8 cellular contexts compared by ENCODE assay signal in genomic region chr10:101310528-101311439, GRCh38. TPM values are rescaled to one million over a fixed set of nuclear protein-coding genes. Genes with fewer than 3 reads are reported as not detected.
DNase-seq lines count a peak whose midpoint lies in the region; ATAC-seq and TF ChIP-seq lines count a peak whose summit lies in the region.

No MANE protein-coding gene starts in this region.

- no peak overlapping the region for H3K27ac Mint-ChIP-seq in osteocyte (ENCODE audit: unreplicated experiment)

- peaks cover 63% of the 10 kb centered on the region for H3K27me3 Mint-ChIP-seq in osteocyte (ENCODE audit: unreplicated experiment)

- H3K27me3 ChIP-seq in HUES64 (ENCODE audit: insufficient read depth, low read length) (0 out of 2 replicates have a peak, but pooled peaks cover 11% of the 10 kb centered on the region), iPS-15b (ENCODE audit: control insufficient read depth, insufficient read depth, low read length) (peaks cover 21% of the 10 kb centered on the region)

- H3K9ac ChIP-seq in HUES64 (ENCODE audit: low read depth, low read length) (no peak overlapping the region), iPS-15b (ENCODE audit: low read depth, low read length) (peak overlapping the region; percentile 54)

- H3K4me1 ChIP-seq in HUES64 (ENCODE audit: insufficient read depth, low read length) (peaks cover 13% of the 10 kb centered on the region), iPS-15b (ENCODE audit: control insufficient read depth, insufficient read depth, low read length) (peaks cover 5% of the 10 kb centered on the region)

- DNase-seq in amniotic epithelial cell (ENCODE audit: low read depth) (peak; percentile 26), skeletal muscle cell (ENCODE audit: low read depth) (no peak), AG08396 (ENCODE audit: low spot score) (no peak), NCI-H1092 (lab: John Stamatoyannopoulos, UW) (no peak), osteocyte (ENCODE audit: extremely low spot score, unreplicated experiment) (no peak)

- peak overlapping the region; percentile 37 for H3K4me3 ChIP-seq in HUES64 (ENCODE audit: low read length)
- H3K4me3 ChIP-seq in iPS-15b (ENCODE audit: low read depth, low read length), result peak overlapping the region; percentile 67
- H3K4me3 ChIP-seq in skeletal muscle cell (ENCODE audit: low read depth, low read length), result peak overlapping the region; percentile 20

- no peaks in the 10 kb centered on the region for H3K36me3 ChIP-seq in HUES64 (ENCODE audit: insufficient read depth, low read length)
- no peaks in the 10 kb centered on the region for H3K36me3 ChIP-seq in iPS-15b (ENCODE audit: control insufficient read depth, insufficient read depth, low read length)

- no peaks in the 10 kb centered on the region for H3K9me3 Mint-ChIP-seq in osteocyte (ENCODE audit: unreplicated experiment)

- ATAC-seq in GM19351 (IDR thresholded peaks at IDR 0.05; ENCODE audit: unreplicated experiment), result no peak

- TF ChIP-seq CTCF in osteocyte (IDR thresholded peaks at IDR 0.05), result no peak

- H3K27ac ChIP-seq in HUES64 (ENCODE audit: low read depth, low read length), result no peak overlapping the region

- H3K4me1 Mint-ChIP-seq in osteocyte (ENCODE audit: unreplicated experiment), result no peaks in the 10 kb centered on the region

- no peak overlapping the region for H3K4me3 Mint-ChIP-seq in osteocyte (ENCODE audit: unreplicated experiment)

- no peaks in the 10 kb centered on the region for H3K9me3 ChIP-seq in HUES64 (ENCODE audit: insufficient read depth, low read depth, low read length)
- H3K9me3 ChIP-seq in iPS-15b (ENCODE audit: control insufficient read depth, insufficient read depth, low read length), result no peaks in the 10 kb centered on the region

- no peaks in the 10 kb centered on the region for H3K36me3 Mint-ChIP-seq in osteocyte (ENCODE audit: unreplicated experiment)

- 22% methylated on average over 29 of the region's 29 CpGs for WGBS in HUES64

RNA-seq across cellular contexts. Expression of gene BTRC, which starts 43.2 kb away (rescaled TPM):
- polyA plus RNA-seq in HUES64 (2013, experiment 1 of 2), result 11.6 TPM
- 15.5 TPM for polyA plus RNA-seq in HUES64 (2013, experiment 2 of 2)
- 28.9 and 30.1 TPM in 2 replicates for total RNA-seq in osteocyte
